ENCODE assay signal across 23 cellular contexts in genomic region chr19:13823256-13823655, GRCh38. TPM values are rescaled to one million over a fixed set of nuclear protein-coding genes. Genes with fewer than 3 reads are reported as not detected.
DNase-seq lines count a peak whose midpoint lies in the region; ATAC-seq and TF ChIP-seq lines count a peak whose summit lies in the region.
"Had no signal": no experiment of that assay in that cellular context is flagged by ENCODE, and none has a peak within 500 bp of the region (broad histone marks: within the 10 kb centered on the region; RNA-seq: fewer than 3 reads in every experiment).

No MANE protein-coding gene starts in this region.

- no peaks in the 10 kb centered on the region for H3K9me3 ChIP-seq in RWPE2 (ENCODE audit: severe bottlenecking)
- H3K9me3 ChIP-seq in heart left ventricle: no peaks in the 10 kb centered on the region
- H3K9me3 ChIP-seq in psoas muscle: no peaks in the 10 kb centered on the region
- H3K9me3 ChIP-seq: SJSA1 had no signal

- intact Hi-C loops in Calu3 (cut with micrococcal nuclease; ENCODE audit: unreplicated experiment): no loop called here
- intact Hi-C loops in heart left ventricle (cut with DNase I): no loop called here
- intact Hi-C loops in psoas muscle (cut with DNase I): loop anchor here in 1 of 2 donors (2.0 kb wide), 1 partner anchor 16 kb away; no protein-coding TSS in a partner anchor

- CTCF ChIA-PET in Calu3 (lab: Charles Lee): interaction anchor here (0.5 kb wide), 1 partner anchor 23 kb away, joined by 3 read pairs; no protein-coding TSS in a partner anchor

- H3K4me3 ChIP-seq in RWPE2 (ENCODE audit: severe bottlenecking): no peak overlapping the region
- H3K4me3 ChIP-seq in heart left ventricle: no peak overlapping the region
- no peak overlapping the region for H3K4me3 ChIP-seq in psoas muscle
- H3K4me3 ChIP-seq: SJSA1 had no signal

- H3K27me3 ChIP-seq in RWPE2 (ENCODE audit: insufficient read depth, poor library complexity, severe bottlenecking): no peaks in the 10 kb centered on the region
- no peaks in the 10 kb centered on the region for H3K27me3 ChIP-seq in heart left ventricle
- no peaks in the 10 kb centered on the region for H3K27me3 ChIP-seq in psoas muscle (ENCODE audit: insufficient read depth in 3 of 3, low read length in 2 of 3)
- H3K27me3 ChIP-seq: SJSA1 had no signal

- H3K27ac Mint-ChIP-seq in Calu3 (ENCODE audit: unreplicated experiment): peak overlapping the region; percentile 25
- H3K27ac Mint-ChIP-seq: activated naive CD4-positive, alpha-beta T cell treated with anti-CD3 and anti-CD28 coated beads for 36 hours had no signal

- no peak for ATAC-seq in RWPE2 (ENCODE audit: low read depth)
- peak in 1 of 4 donors; percentile 21 for ATAC-seq in heart left ventricle
- peak in 3 of 4 donors; percentile 19 to 37 (median 32) for ATAC-seq in psoas muscle
- no peak for ATAC-seq in HG03135 (IDR thresholded peaks at IDR 0.05; ENCODE audit: unreplicated experiment)
- no peak for ATAC-seq in HG03521 (IDR thresholded peaks at IDR 0.05; ENCODE audit: unreplicated experiment)

- DNase-seq in Calu3: no peak
- no peak for DNase-seq in RWPE2 (ENCODE audit: low spot score)
- peak in 4 of 5 donors; percentile 39 to 72 (median 54) for DNase-seq in heart left ventricle
- DNase-seq in psoas muscle: peak; percentile 68 to 81
- no peak for DNase-seq in HT-29 (ENCODE audit: low spot score)
- no peak for DNase-seq in activated CD4-positive, CD25-positive, alpha-beta regulatory T cell (lab: John Stamatoyannopoulos, UW)
- DNase-seq: activated CD4-positive, alpha-beta T cell treated with anti-CD3 and anti-CD28 coated beads, Interleukin-2, amount 50 U/mL, for 4 hours; activated naive CD4-positive, alpha-beta T cell treated with anti-CD3 and anti-CD28 coated beads for 36 hours; activated T-cell treated with anti-CD3 and anti-CD28 coated beads, Interleukin-2, amount 50 U/mL, for 1 hour; erythroblast; H7; KBM-7; NCI-H1436; NCI-H510A; NK-92 treated with Interleukin-12 subunit alpha and Interleukin-12 subunit beta, amount 100 ng/mL, for 24 hours; occipital lobe; stimulated activated CD8-positive, alpha-beta memory T cell treated with anti-CD3 and anti-CD28 coated beads, Interleukin-4, amount 100 ng/mL, for 48 hours; WERI-Rb-1 had no signal

- H3K36me3 Mint-ChIP-seq in Calu3 (ENCODE audit: insufficient read depth, unreplicated experiment): peaks cover 60% of the 10 kb centered on the region

- no peak for TF ChIP-seq POLR2A in heart left ventricle (IDR thresholded peaks at IDR 0.05)

- H3K9me3 Mint-ChIP-seq in Calu3 (ENCODE audit: low read depth, unreplicated experiment): no peaks in the 10 kb centered on the region
- H3K9me3 Mint-ChIP-seq: activated naive CD4-positive, alpha-beta T cell treated with anti-CD3 and anti-CD28 coated beads for 36 hours had no signal

- peaks cover 9% of the 10 kb centered on the region for H3K4me1 Mint-ChIP-seq in Calu3 (ENCODE audit: low read depth, unreplicated experiment)

- H3K27ac ChIP-seq in RWPE2 (ENCODE audit: poor library complexity, severe bottlenecking) (peak overlapping the region; percentile 76), heart left ventricle (peak overlapping the region in 8 of 12 donors; percentile 3 to 79 (median 57)), psoas muscle (no peak overlapping the region)
- H3K27ac ChIP-seq: C4-2B, SJSA1, WERI-Rb-1 had no signal

- no peaks in the 10 kb centered on the region for H3K27me3 Mint-ChIP-seq in Calu3 (ENCODE audit: unreplicated experiment)

- H3K4me1 ChIP-seq in RWPE2 (ENCODE audit: insufficient read depth, poor library complexity, severe bottlenecking) (peaks cover 14% of the 10 kb centered on the region), heart left ventricle (peaks cover 0 to 16% (median 5%) of the 10 kb centered on the region in 12 donors), psoas muscle (no peaks in the 10 kb centered on the region)
- H3K4me1 ChIP-seq: SJSA1 had no signal

- no TSS peak for BruUV-seq in Calu3 (replicated peaks; lab: Mats Ljungman, UMichigan)

- TF ChIP-seq CTCF in Calu3 (IDR thresholded peaks at IDR 0.05; ENCODE audit: unreplicated experiment): no peak
- no peak for TF ChIP-seq CTCF in RWPE2 (IDR thresholded peaks at IDR 0.05; ENCODE audit: poor library complexity, severe bottlenecking)
- TF ChIP-seq CTCF in heart left ventricle (IDR thresholded peaks at IDR 0.05): no peak
- no peak for TF ChIP-seq CTCF in psoas muscle (IDR thresholded peaks at IDR 0.05)

- no peak overlapping the region for H3K4me3 Mint-ChIP-seq in Calu3 (ENCODE audit: low read depth, unreplicated experiment)
- H3K4me3 Mint-ChIP-seq: activated naive CD4-positive, alpha-beta T cell treated with anti-CD3 and anti-CD28 coated beads for 36 hours had no signal

- WGBS in heart left ventricle, 4 donors: 70 to 78% (median 74%) methylated on average over 8 of the region's 8 CpGs
- 38 to 54% (median 41%) methylated on average over 8 of the region's 8 CpGs for WGBS in psoas muscle, 3 donors

- H3K36me3 ChIP-seq in RWPE2 (ENCODE audit: low read depth): peaks cover 27% of the 10 kb centered on the region
- H3K36me3 ChIP-seq in heart left ventricle: peaks cover 0 to 48% (median 21%) of the 10 kb centered on the region in 9 donors
- peaks cover 0 to 6% of the 10 kb centered on the region in 2 donors for H3K36me3 ChIP-seq in psoas muscle (ENCODE audit: insufficient read depth in 1 of 2, low read depth in 1 of 2)

RNA-seq across cellular contexts. Expression of gene ZSWIM4, which starts 28.0 kb away (rescaled TPM):
- 10.7 and 11.5 TPM in 2 replicates for total RNA-seq in Calu3 (2022)
- 10 to 100 TPM in 1 of 9 donors, 1 to 10 TPM in 8; 2.0 to 10.9 (median 3.4) TPM for total RNA-seq in heart left ventricle
- polyA plus RNA-seq in heart left ventricle: 1 to 10 TPM; 1.3 to 2.7 TPM
- 1 to 10 TPM; 3.3 to 7.8 (median 4.4) TPM for total RNA-seq in psoas muscle
- polyA plus RNA-seq in psoas muscle: 1 to 10 TPM in 2 of 3 donors, under 1 TPM in 1; 0.77 to 3.9 (median 1.6) TPM
- total RNA-seq in HT-29 (2014; rRNA removed; shearing (Covaris generic)): 4.3 and 4.4 TPM in 2 replicates

RNA-seq across cellular contexts. Expression of gene C19orf53, which starts 49.0 kb away (rescaled TPM):
- total RNA-seq in Calu3 (2022): 59.4 and 66.4 TPM in 2 replicates
- 100 to 1,000 TPM in 2 of 9 donors, 10 to 100 TPM in 7; 79.3 to 435 (median 97.5) TPM for total RNA-seq in heart left ventricle
- polyA plus RNA-seq in heart left ventricle: 100 to 1,000 TPM; 159 to 346 TPM
- 100 to 1,000 TPM in 2 of 4 donors, 10 to 100 TPM in 2; 88.9 to 109 (median 95.5) TPM for total RNA-seq in psoas muscle
- 100 to 1,000 TPM; 147 to 196 (median 195) TPM for polyA plus RNA-seq in psoas muscle
- 115 and 182 TPM in 2 replicates for total RNA-seq in HT-29 (2014; rRNA removed; shearing (Covaris generic))

RNA-seq across cellular contexts. Expression of gene NANOS3, which starts 53.7 kb away (rescaled TPM):
- total RNA-seq in Calu3 (2022) (1.2 TPM in 1 of 2 replicates, not detected in the other), heart left ventricle (1 to 10 TPM in 3 of 9 donors, under 1 TPM in 1, not detected in 5; 0.83 to 1.3 (median 1.1) TPM), psoas muscle (not detected)
- polyA plus RNA-seq in heart left ventricle (1 to 10 TPM in 1 of 2 donors, under 1 TPM in 1; 0.36 to 1.7 TPM), psoas muscle (not detected)
- not detected in 2 replicates for total RNA-seq in HT-29 (2014; rRNA removed; shearing (Covaris generic))
- total RNA-seq: H7, urinary bladder had no signal

RNA-seq across cellular contexts. Expression of gene MRI1, which starts 58.9 kb away (rescaled TPM):
- 30.2 and 32.6 TPM in 2 replicates for total RNA-seq in Calu3 (2022)
- total RNA-seq in heart left ventricle: 10 to 100 TPM; 12.2 to 36.9 (median 15.6) TPM
- 10 to 100 TPM in 1 of 2 donors, 1 to 10 TPM in 1; 9.0 to 16.6 TPM for polyA plus RNA-seq in heart left ventricle
- 10 to 100 TPM in 2 of 4 donors, 1 to 10 TPM in 2; 6.4 to 11.0 (median 9.3) TPM for total RNA-seq in psoas muscle
- polyA plus RNA-seq in psoas muscle: 10 to 100 TPM in 1 of 3 donors, 1 to 10 TPM in 2; 9.4 to 11.2 (median 9.6) TPM
- total RNA-seq in HT-29 (2014; rRNA removed; shearing (Covaris generic)): 21.9 and 22.2 TPM in 2 replicates

Comparison
In these comparisons a context has a peak if more than half of its experiments do, and no peak if none do; other contexts are left out.
1. DNase-seq: peak in heart left ventricle (4 of 5) and psoas muscle (2 of 2); none in Calu3 (single experiment), RWPE2 (single experiment), HT-29 (single experiment) and activated CD4-positive, CD25-positive, alpha-beta regulatory T cell (0 of 4).
2. ATAC-seq: peak in psoas muscle (3 of 4); none in RWPE2 (single experiment), HG03135 (single experiment) and HG03521 (single experiment).